3 cellular contexts compared by ENCODE assay signal in genomic region chr5:149917073-149917676, GRCh38.
A peak's percentile ranks its signal among the peaks of the same experiment; 100 is the strongest.
TF ChIP-seq lines count a peak whose summit lies in the region.

No MANE protein-coding gene starts in this region.

TF ChIP-seq in SK-N-SH, 30 proteins besides CTCF, POLR2A, EP300 and RAD21:
- no peak for TF ChIP-seq FOXJ3 (CRISPR knock-in tag; IDR thresholded peaks at IDR 0.05)
- peak; percentile 10; the same call in 1 of the 2 replicates for TF ChIP-seq FOSL2 (IDR thresholded peaks at IDR 0.05; ENCODE audit: borderline replicate concordance, low read depth)

TF ChIP-seq in SK-N-SH treated with all-trans-retinoic acid at 6 μM for 48 hours, 23 proteins besides CTCF, POLR2A, EP300 and RAD21:
- TF ChIP-seq ESRRG (CRISPR knock-in tag; IDR thresholded peaks at IDR 0.05) (no peak), ISL1 (CRISPR knock-in tag; IDR thresholded peaks at IDR 0.05) (no peak), ARNTL (CRISPR knock-in tag; IDR thresholded peaks at IDR 0.05; ENCODE audit: borderline replicate concordance, low read depth) (no peak), ZNF70 (CRISPR knock-in tag; IDR thresholded peaks at IDR 0.05) (no peak), TCF4 (CRISPR knock-in tag; IDR thresholded peaks at IDR 0.05; ENCODE audit: borderline replicate concordance) (no peak)

TF ChIP-seq in endothelial cell of umbilical vein, 7 proteins besides CTCF, POLR2A, EP300 and RAD21:
- peak; percentile 80 for TF ChIP-seq FOS (IDR thresholded peaks at IDR 0.05; ENCODE audit: borderline replicate concordance, insufficient read depth, low read length)
- no peak for TF ChIP-seq MAX (IDR thresholded peaks at IDR 0.05; ENCODE audit: insufficient read depth, insufficient read length)
- peak; percentile 23 for TF ChIP-seq JUN (IDR thresholded peaks at IDR 0.05; ENCODE audit: borderline replicate concordance, insufficient read depth, insufficient read length, low read depth)
